Comparison of ENCODE assay signal across 9 cellular contexts in the genomic region with DNA sequence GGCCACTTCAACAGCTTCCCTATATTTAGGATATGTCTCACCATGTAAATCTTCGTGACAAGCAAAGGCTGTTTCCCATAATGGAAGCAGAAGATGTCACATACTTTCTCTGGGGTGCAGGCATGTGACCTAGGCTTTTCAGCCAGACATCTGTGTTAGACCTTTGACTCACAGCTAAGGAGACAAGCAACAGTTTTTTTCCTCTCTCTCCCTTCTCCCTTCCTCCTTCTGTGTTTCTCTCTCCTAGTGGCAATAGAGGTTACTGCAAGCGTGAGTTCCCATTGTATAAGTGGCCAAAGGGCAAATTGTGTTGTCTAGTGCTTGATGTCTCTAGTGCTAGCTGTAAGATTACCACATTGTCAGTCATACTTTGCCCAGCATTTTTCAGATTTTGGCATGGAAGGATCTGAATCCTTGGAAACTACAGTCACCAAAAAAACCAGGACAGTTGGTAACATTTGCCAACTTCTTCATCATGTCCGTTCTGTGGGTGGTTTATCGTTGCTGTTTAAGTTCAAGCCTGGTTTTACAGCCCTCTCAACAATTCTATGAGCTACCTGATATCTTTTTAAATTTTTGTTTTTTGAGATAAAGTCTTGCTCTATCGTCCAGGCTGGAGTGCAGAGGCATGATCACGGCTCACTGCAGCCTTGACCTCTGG. TPM values are rescaled to one million over a fixed set of nuclear protein-coding genes. Genes with fewer than 3 reads are reported as not detected.
DNase-seq lines count a peak whose midpoint lies in the region; ATAC-seq and TF ChIP-seq lines count a peak whose summit lies in the region.
"Had no signal": no experiment of that assay in that cellular context is flagged by ENCODE, and none has a peak within 500 bp of the region (broad histone marks: within the 10 kb centered on the region; RNA-seq: fewer than 3 reads in every experiment).

No MANE protein-coding gene starts in this region.

- H3K27ac ChIP-seq in aorta (ENCODE audit: low read depth in 1 of 2, low read length in 2 of 2) = no peak overlapping the region
- H3K27ac ChIP-seq: SJSA1 had no signal

- WGBS in aorta, 2 donors = 78 to 82% methylated on average over 6 of the region's 6 CpGs

- peak; percentile 75 for TF ChIP-seq CTCF in GM12865 (IDR thresholded peaks at IDR 0.05; ENCODE audit: insufficient read depth, low read depth, low read length, missing control alignments)

- H3K9ac ChIP-seq in adipocyte (ENCODE audit: low read length) = no peak overlapping the region

- H3K9me3 ChIP-seq in adipocyte (ENCODE audit: control insufficient read depth, low read length) (no peaks in the 10 kb centered on the region), aorta (ENCODE audit: control insufficient read depth, low read length) (no peaks in the 10 kb centered on the region)
- H3K9me3 ChIP-seq: SJSA1 had no signal

- H3K36me3 ChIP-seq in adipocyte (ENCODE audit: control insufficient read depth, insufficient read depth, low read length, severe bottlenecking) (no peaks in the 10 kb centered on the region), aorta (ENCODE audit: control insufficient read depth in 1 of 2, insufficient read depth in 2 of 2, low read length in 1 of 2) (no peaks in the 10 kb centered on the region)
- H3K36me3 ChIP-seq: SJSA1 had no signal

- H3K4me1 ChIP-seq in adipocyte (ENCODE audit: control insufficient read depth, insufficient read depth, low read length) = peaks cover 11% of the 10 kb centered on the region
- no peaks in the 10 kb centered on the region for H3K4me1 ChIP-seq in aorta (ENCODE audit: control insufficient read depth in 1 of 2, insufficient read depth in 2 of 2, low read length in 2 of 2)
- H3K4me1 ChIP-seq: SJSA1 had no signal

- H3K4me3 ChIP-seq in GM12865 (ENCODE audit: low read depth, low read length) (no peak overlapping the region), adipocyte (ENCODE audit: low read length) (no peak overlapping the region), aorta (ENCODE audit: low read length in 2 of 2) (no peak overlapping the region)
- H3K4me3 ChIP-seq: SJSA1 had no signal

- ATAC-seq in HG03139 (IDR thresholded peaks at IDR 0.05; ENCODE audit: unreplicated experiment) = peak; percentile 80
- ATAC-seq in aorta (ENCODE audit: low FRiP score) = no peak

- no peaks in the 10 kb centered on the region for H3K27me3 ChIP-seq in adipocyte (replicated peaks; ENCODE audit: control insufficient read depth, insufficient read depth, low read length)
- no peaks in the 10 kb centered on the region for H3K27me3 ChIP-seq in aorta (ENCODE audit: control insufficient read depth in 1 of 2, insufficient read depth in 2 of 2, low read length in 1 of 2)
- H3K27me3 ChIP-seq: SJSA1 had no signal

- intact Hi-C loops in aorta (cut with DNase I) = no loop called here

- DNase-seq in Ammon's horn (ENCODE audit: low spot score) = peak; percentile 9
- peak; percentile 64 for DNase-seq in GM12865 (ENCODE audit: low read depth)
- DNase-seq in NCI-H526 (lab: John Stamatoyannopoulos, UW) = peak; percentile 40 to 83
- peak; percentile 52 for DNase-seq in adipocyte (ENCODE audit: low read depth)
- DNase-seq in iPS DF 4.7 (ENCODE audit: extremely low read depth, low spot score) = peak; percentile 75
- DNase-seq in stimulated activated CD4-positive, alpha-beta T cell treated with anti-CD3 and anti-CD28 coated beads, Interleukin-4, amount 100 ng/mL, for 24 hours = peak; percentile 21
- no peak for DNase-seq in aorta

RNA-seq across cellular contexts. Expression of gene RABGAP1L, which starts 44.4 kb away (rescaled TPM):
- 10 to 100 TPM; 42.9 to 56.4 TPM for total RNA-seq in aorta
- polyA plus RNA-seq in aorta = 10 to 100 TPM; 14.8 to 33.9 TPM

Comparison
In these comparisons a context has a peak if more than half of its experiments do, and no peak if none do; other contexts are left out.
1. DNase-seq: peak in Ammon's horn (single experiment), GM12865 (single experiment), NCI-H526 (2 of 2), adipocyte (single experiment), iPS DF 4.7 (single experiment) and stimulated activated CD4-positive, alpha-beta T cell treated with anti-CD3 and anti-CD28 coated beads, Interleukin-4, amount 100 ng/mL, for 24 hours (single experiment); none in aorta (0 of 2).